Comparison of ENCODE assay signal across 15 cellular contexts in the genomic region with DNA sequence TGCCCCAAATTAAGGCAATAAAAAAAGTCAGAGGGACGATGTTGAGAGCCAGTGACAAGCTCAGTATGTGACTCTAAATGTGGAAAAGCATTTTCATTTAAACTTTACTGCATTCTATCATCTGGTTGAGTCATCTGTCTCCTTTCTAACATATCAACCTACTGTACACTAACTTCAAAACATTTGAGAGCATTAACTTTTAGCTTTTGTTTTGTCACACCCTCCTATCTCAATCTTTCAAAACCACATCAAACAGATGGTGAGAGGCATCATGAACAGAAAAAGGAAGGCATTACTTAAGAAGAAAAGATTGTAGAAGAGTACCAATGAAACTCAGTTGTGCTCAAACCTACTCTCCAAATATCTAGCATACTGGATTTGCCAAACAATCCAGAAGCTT. TPM values are rescaled to one million over a fixed set of nuclear protein-coding genes. Genes with fewer than 3 reads are reported as not detected.
DNase-seq lines count a peak whose midpoint lies in the region; ATAC-seq and TF ChIP-seq lines count a peak whose summit lies in the region.
"Had no signal": no experiment of that assay in that cellular context is flagged by ENCODE, and none has a peak within 500 bp of the region (broad histone marks: within the 10 kb centered on the region; RNA-seq: fewer than 3 reads in every experiment).

No MANE protein-coding gene starts in this region.

- no peaks in the 10 kb centered on the region for H3F3A ChIP-seq in SK-N-SH (replicated peaks; ENCODE audit: insufficient read depth)

- no peaks in the 10 kb centered on the region for H3K27me3 ChIP-seq in SK-N-SH (ENCODE audit: insufficient read depth)

- H3K79me2 ChIP-seq in SK-N-SH (ENCODE audit: insufficient read depth), result peaks cover 95% of the 10 kb centered on the region

- H3K4me1 ChIP-seq in SK-N-SH (ENCODE audit: control insufficient read depth in 1 of 2, insufficient read depth in 2 of 2, low read depth in 1 of 2, low read length in 1 of 2), result peaks cover 4 to 6% of the 10 kb centered on the region in 2 experiments; a peak in 3 of 4 replicates
- H3K4me1 ChIP-seq: prostate gland had no signal

- H3K27ac Mint-ChIP-seq in activated naive CD4-positive, alpha-beta T cell treated with anti-CD3 and anti-CD28 coated beads, Interleukin-2, amount 50 U/mL, for 72 hours, result peak overlapping the region; percentile 43 to 94

- peaks cover 22% of the 10 kb centered on the region for H4K20me1 ChIP-seq in SK-N-SH (ENCODE audit: insufficient read depth)

- H3K4me3 ChIP-seq in SK-N-SH (ENCODE audit: low read depth in 2 of 2, low read length in 1 of 2), result no peak overlapping the region
- H3K4me3 ChIP-seq: lung, prostate gland had no signal

- ATAC-seq in SK-N-SH treated with all-trans-retinoic acid at 6 μM for 48 hours (no peak), HG02610 (IDR thresholded peaks at IDR 0.05; ENCODE audit: unreplicated experiment) (peak; percentile 27), GM18868 (IDR thresholded peaks at IDR 0.05; ENCODE audit: unreplicated experiment) (no peak), HG03175 (IDR thresholded peaks at IDR 0.05; ENCODE audit: unreplicated experiment) (no peak)
- ATAC-seq in activated naive CD4-positive, alpha-beta T cell treated with anti-CD3 and anti-CD28 coated beads, Interleukin-2, amount 50 U/mL, for 72 hours, result peak; percentile 33 to 75

- no peak for TF ChIP-seq CTCF in SK-N-SH (IDR thresholded peaks at IDR 0.05)

- DNase-seq in SK-N-SH (no peak), myocyte (ENCODE audit: low read depth) (peak; percentile 77)
- no peak for DNase-seq in activated naive CD4-positive, alpha-beta T cell treated with anti-CD3 and anti-CD28 coated beads, Interleukin-2, amount 50 U/mL, for 72 hours (ENCODE audit: low spot score in 2 of 2)
- DNase-seq in stimulated activated CD4-positive, alpha-beta T cell treated with anti-CD3 and anti-CD28 coated beads, Interleukin-1b, Interleukin-23, amount 100 ng/mL, for 48 hours, result no peak
- DNase-seq: DMS53; effector CD4-positive, alpha-beta T cell; NCI-H2081 treated with DMSO at 0.1 percent for 48 hours; stimulated activated CD4-positive, alpha-beta T cell treated with anti-CD3 and anti-CD28 coated beads, Interleukin-4, amount 100 ng/mL, for 4 hours had no signal

- no peak overlapping the region for H3K27ac ChIP-seq in SK-N-SH (ENCODE audit: low read depth in 2 of 2, low read length in 1 of 2)
- H3K27ac ChIP-seq: 22Rv1, prostate gland had no signal

- POLR2A ChIA-PET in SK-N-SH (lab: Yijun Ruan, JAX), result no interaction called here

- H3K4me2 ChIP-seq in SK-N-SH, result no peak overlapping the region

- H3K9me2 ChIP-seq in SK-N-SH, result no peaks in the 10 kb centered on the region

- peaks cover 46 to 62% of the 10 kb centered on the region in 2 donors for H3K36me3 Mint-ChIP-seq in activated naive CD4-positive, alpha-beta T cell treated with anti-CD3 and anti-CD28 coated beads, Interleukin-2, amount 50 U/mL, for 72 hours

- CTCF ChIA-PET in SK-N-SH (lab: Yijun Ruan, JAX), result interaction anchor here (0.9 to 1.4 kb wide), 2 partner anchors 9 to 99 kb away, joined by 3 to 4 read pairs; no protein-coding TSS in a partner anchor

- peaks cover 18 to 22% of the 10 kb centered on the region in 2 experiments for H3K36me3 ChIP-seq in SK-N-SH (replicated peaks in 1 of 2; ENCODE audit: control insufficient read depth in 1 of 2, insufficient read depth in 2 of 2, low read length in 1 of 2)
- H3K36me3 ChIP-seq: prostate gland had no signal

- WGBS in SK-N-SH (ENCODE audit: low lambda C conversion rate), result 52% methylated on average over 1 of the region's 1 CpG

- H2AFZ ChIP-seq in SK-N-SH (ENCODE audit: low read depth), result no peak overlapping the region

- H3K9me3 Mint-ChIP-seq in activated naive CD4-positive, alpha-beta T cell treated with anti-CD3 and anti-CD28 coated beads, Interleukin-2, amount 50 U/mL, for 72 hours, result peaks cover 7 to 14% of the 10 kb centered on the region in 2 donors

- H3K9me3 ChIP-seq in SK-N-SH, result peaks cover 6% of the 10 kb centered on the region
- H3K9me3 ChIP-seq: prostate gland had no signal

- no peak for TF ChIP-seq EP300 in SK-N-SH (IDR thresholded peaks at IDR 0.05; ENCODE audit: borderline replicate concordance in 1 of 2, low read depth in 1 of 2, low read length in 1 of 2)

- TF ChIP-seq RAD21 in SK-N-SH (IDR thresholded peaks at IDR 0.05; ENCODE audit: low read length), result no peak

- H3K9ac ChIP-seq in SK-N-SH, result no peak overlapping the region

TF ChIP-seq in SK-N-SH, 30 proteins besides CTCF, POLR2A, EP300 and RAD21:
- TF ChIP-seq TEAD4 (IDR thresholded peaks at IDR 0.05; ENCODE audit: borderline replicate concordance, insufficient read depth), result no peak
- TF ChIP-seq ELF1 (IDR thresholded peaks at IDR 0.05), result no peak
- TF ChIP-seq, protein P1, sequence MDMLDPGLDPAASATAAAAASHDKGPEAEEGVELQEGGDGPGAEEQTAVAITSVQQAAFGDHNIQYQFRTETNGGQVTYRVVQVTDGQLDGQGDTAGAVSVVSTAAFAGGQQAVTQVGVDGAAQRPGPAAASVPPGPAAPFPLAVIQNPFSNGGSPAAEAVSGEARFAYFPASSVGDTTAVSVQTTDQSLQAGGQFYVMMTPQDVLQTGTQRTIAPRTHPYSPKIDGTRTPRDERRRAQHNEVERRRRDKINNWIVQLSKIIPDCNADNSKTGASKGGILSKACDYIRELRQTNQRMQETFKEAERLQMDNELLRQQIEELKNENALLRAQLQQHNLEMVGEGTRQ (IDR thresholded peaks at IDR 0.05; ENCODE audit: borderline replicate concordance, low read depth, low read length), result no peak
- TF ChIP-seq, protein P2, sequence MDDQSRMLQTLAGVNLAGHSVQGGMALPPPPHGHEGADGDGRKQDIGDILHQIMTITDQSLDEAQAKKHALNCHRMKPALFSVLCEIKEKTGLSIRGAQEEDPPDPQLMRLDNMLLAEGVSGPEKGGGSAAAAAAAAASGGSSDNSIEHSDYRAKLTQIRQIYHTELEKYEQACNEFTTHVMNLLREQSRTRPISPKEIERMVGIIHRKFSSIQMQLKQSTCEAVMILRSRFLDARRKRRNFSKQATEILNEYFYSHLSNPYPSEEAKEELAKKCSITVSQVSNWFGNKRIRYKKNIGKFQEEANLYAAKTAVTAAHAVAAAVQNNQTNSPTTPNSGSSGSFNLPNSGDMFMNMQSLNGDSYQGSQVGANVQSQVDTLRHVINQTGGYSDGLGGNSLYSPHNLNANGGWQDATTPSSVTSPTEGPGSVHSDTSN (IDR thresholded peaks at IDR 0.05), result 0 out of 2 replicates have a peak, but pooled peaks have one; percentile 27

TF ChIP-seq in SK-N-SH treated with all-trans-retinoic acid at 6 μM for 48 hours, 23 proteins besides CTCF, POLR2A, EP300 and RAD21:
- TF ChIP-seq SNAI2 (CRISPR knock-in tag; IDR thresholded peaks at IDR 0.05) (no peak), ZNF8 (CRISPR knock-in tag; IDR thresholded peaks at IDR 0.05) (no peak)

RNA-seq across cellular contexts. Expression of a gene that starts 4.8 kb away (rescaled TPM):
- polyA plus RNA-seq in SK-N-SH (2012; rRNA removed), result 5.8 and 8.1 TPM in 2 replicates
- polyA plus RNA-seq in SK-N-SH (2012; cell fraction: cytosol; rRNA removed), result 10.0 and 11.6 TPM in 2 replicates
- polyA plus RNA-seq in SK-N-SH (2012; cell fraction: nucleus; rRNA removed), result 3.0 and 5.0 TPM in 2 replicates
- 10 to 100 TPM; 22.4 to 23.7 TPM for total RNA-seq in activated naive CD4-positive, alpha-beta T cell treated with anti-CD3 and anti-CD28 coated beads, Interleukin-2, amount 50 U/mL, for 72 hours
- 23.6 and 23.9 TPM in 2 replicates for total RNA-seq in myocyte
- polyA plus RNA-seq in myocyte (2012), result 5.1 TPM

RNA-seq across cellular contexts. Expression of a gene that starts 59.3 kb away (rescaled TPM):
- polyA plus RNA-seq in SK-N-SH (2012; rRNA removed), result 0.31 and 0.34 TPM in 2 replicates
- polyA plus RNA-seq in SK-N-SH (2012; cell fraction: cytosol; rRNA removed), result 0.21 and 0.23 TPM in 2 replicates
- 0.39 and 0.70 TPM in 2 replicates for polyA plus RNA-seq in SK-N-SH (2012; cell fraction: nucleus; rRNA removed)
- not detected for total RNA-seq in activated naive CD4-positive, alpha-beta T cell treated with anti-CD3 and anti-CD28 coated beads, Interleukin-2, amount 50 U/mL, for 72 hours
- 1.2 and 1.9 TPM in 2 replicates for total RNA-seq in myocyte
- polyA plus RNA-seq in myocyte (2012), result 0.32 TPM

Comparison
In these comparisons a context has a peak if more than half of its experiments do, and no peak if none do; other contexts are left out.
1. ATAC-seq: peak in HG02610 (single experiment) and activated naive CD4-positive, alpha-beta T cell treated with anti-CD3 and anti-CD28 coated beads, Interleukin-2, amount 50 U/mL, for 72 hours (2 of 2); none in SK-N-SH treated with all-trans-retinoic acid at 6 μM for 48 hours (single experiment), GM18868 (single experiment) and HG03175 (single experiment).